ENCODE assay signal across 11 cellular contexts in genomic region chr4:57291911-57292310, GRCh38.
"Had no signal": no experiment of that assay in that cellular context is flagged by ENCODE, and none has a peak within 500 bp of the region (broad histone marks: within the 10 kb centered on the region; RNA-seq: fewer than 3 reads in every experiment).

No MANE protein-coding gene starts in this region.

- H3K36me3 ChIP-seq: esophagus squamous epithelium, neural progenitor cell had no signal

- H3K4me2 ChIP-seq: neural progenitor cell had no signal

- H3K9ac ChIP-seq: neural progenitor cell, parathyroid adenoma had no signal

- ATAC-seq: activated CD4-positive, CD25-positive, alpha-beta regulatory T cell treated with anti-CD3 and anti-CD28 coated beads, Interleukin-2, amount 50 U/mL, for 24 hours; stimulated activated naive B cell treated with anti-CD40 and anti-IgM and Interleukin-4, amounts not matched to agents 10 μg/mL and 1 μg/mL and 100 μg/mL, for 72 hours had no signal

- H3K79me2 ChIP-seq: parathyroid adenoma had no signal

- H3K4me3 ChIP-seq: esophagus squamous epithelium, neural progenitor cell, skin epidermis had no signal

- H2AFZ ChIP-seq: neural progenitor cell, parathyroid adenoma had no signal

- H3K4me1 ChIP-seq: esophagus squamous epithelium, neural progenitor cell, parathyroid adenoma had no signal

- H3K27ac ChIP-seq: esophagus squamous epithelium, neural progenitor cell, parathyroid adenoma, skin epidermis had no signal

- H3K27me3 ChIP-seq: esophagus squamous epithelium, neural progenitor cell had no signal

- H3K9me3 ChIP-seq: esophagus squamous epithelium had no signal

- DNase-seq: activated naive CD4-positive, alpha-beta T cell treated with anti-CD3 and anti-CD28 coated beads, Interleukin-2, amount 50 U/mL, for 16 hours; activated T-cell treated with anti-CD3 and anti-CD28 coated beads, Interleukin-2, amount 50 U/mL, for 1 hour; esophagus squamous epithelium; foreskin fibroblast; retina; stimulated activated naive B cell treated with anti-CD40 and anti-IgM and Interleukin-4, amounts not matched to agents 10 μg/mL and 1 μg/mL and 100 μg/mL, for 72 hours; substantia nigra had no signal
